ENCODE assay signal across 1 cellular context in the genomic region with DNA sequence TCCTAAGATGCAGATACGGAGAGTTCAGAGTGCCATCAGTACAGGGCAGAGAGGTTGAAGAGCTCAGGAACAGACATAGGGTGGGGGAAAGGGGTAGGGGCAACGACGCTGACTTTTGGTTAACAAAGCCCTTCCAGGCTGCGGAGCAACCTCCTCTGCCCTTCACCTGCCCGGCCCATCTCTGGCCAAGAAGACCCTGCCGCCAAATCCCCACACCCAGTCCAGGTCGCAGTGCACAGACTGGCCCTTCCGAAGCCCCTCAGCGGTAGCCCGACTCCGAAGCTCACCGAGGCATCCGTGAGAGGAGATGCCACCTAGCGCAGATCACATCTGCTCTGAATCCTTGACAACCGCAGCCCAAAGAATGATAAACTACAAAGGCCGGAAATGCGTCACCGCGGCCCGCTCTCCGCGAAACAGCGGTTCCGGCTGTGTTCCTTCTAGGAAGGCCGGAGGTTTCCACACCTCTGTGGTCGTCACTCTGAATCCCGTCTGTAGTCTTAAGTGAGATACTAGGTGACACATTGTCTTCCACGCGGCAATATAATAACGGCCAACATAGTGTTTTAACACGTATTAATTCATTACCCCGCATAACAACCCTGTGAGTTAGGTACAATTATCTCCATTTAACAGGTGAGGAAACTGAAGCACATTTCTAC.
A peak's percentile ranks its signal among the peaks of the same experiment; 100 is the strongest.
TF ChIP-seq lines count a peak whose summit lies in the region.

ZSCAN23 (minus strand) TSS at position 380 of the 662 bp plus-strand sequence. CDS start 7,225 bp downstream, outside the sequence.

TF ChIP-seq in HEK293, 187 proteins besides CTCF, POLR2A, EP300 and RAD21 (continued from another document):
- TF ChIP-seq ZBTB11 (tag by site-specific recombination; conservative IDR thresholded peaks at IDR 0.05; ENCODE audit: low read depth) (peak; percentile 95), SP2 (tag by site-specific recombination; IDR thresholded peaks at IDR 0.05) (peak; percentile 83), ZNF549 (tag by site-specific recombination; IDR thresholded peaks at IDR 0.05) (no peak), GLIS2 (tag by site-specific recombination; IDR thresholded peaks at IDR 0.05) (no peak), SCRT2 (tag by site-specific recombination; IDR thresholded peaks at IDR 0.05) (no peak), ZBTB21 (tag by site-specific recombination; IDR thresholded peaks at IDR 0.05) (peak; percentile 98), SP7 (tag by site-specific recombination; IDR thresholded peaks at IDR 0.05) (peak; percentile 74), ZNF580 (tag by site-specific recombination; IDR thresholded peaks at IDR 0.05) (0 out of 2 replicates have a peak, but pooled peaks have one; percentile 57), ZNF501 (tag by site-specific recombination; IDR thresholded peaks at IDR 0.05) (peak; percentile 76; the same call in 1 of the 2 replicates), TRIM28 (IDR thresholded peaks at IDR 0.05; ENCODE audit: borderline replicate concordance, low read length) (peak; percentile 25; the same call in 1 of the 2 replicates), ZNF350 (tag by site-specific recombination; IDR thresholded peaks at IDR 0.05) (no peak), ZNF707 (tag by site-specific recombination; IDR thresholded peaks at IDR 0.05) (no peak), ZNF561 (tag by site-specific recombination; IDR thresholded peaks at IDR 0.05; ENCODE audit: borderline replicate concordance) (0 out of 2 replicates have a peak, but pooled peaks have one; percentile 39), ZSCAN18 (tag by site-specific recombination; IDR thresholded peaks at IDR 0.05) (no peak), ZXDB (tag by site-specific recombination; IDR thresholded peaks at IDR 0.05) (peak; percentile 68; the same call in 1 of the 2 replicates), ZNF335 (tag by site-specific recombination; conservative IDR thresholded peaks at IDR 0.05) (peak; percentile 65), ZNF140 (tag by site-specific recombination; IDR thresholded peaks at IDR 0.05) (no peak), ZNF664 (tag by site-specific recombination; IDR thresholded peaks at IDR 0.05) (peak; percentile 100), MZF1 (tag by site-specific recombination; IDR thresholded peaks at IDR 0.05; ENCODE audit: borderline replicate concordance) (peak; percentile 72; the same call in 1 of the 2 replicates), ZNF513 (tag by site-specific recombination; IDR thresholded peaks at IDR 0.05) (peak; percentile 16; the same call in 1 of the 2 replicates), ZEB2 (tag by site-specific recombination; IDR thresholded peaks at IDR 0.05) (peak; percentile 62; the same call in 1 of the 2 replicates), OVOL3 (tag by site-specific recombination; IDR thresholded peaks at IDR 0.05) (peak; percentile 34; the same call in 1 of the 2 replicates), KLF8 (tag by site-specific recombination; IDR thresholded peaks at IDR 0.05) (peak; percentile 27; the same call in 1 of the 2 replicates), ZNF610 (tag by site-specific recombination; IDR thresholded peaks at IDR 0.05; ENCODE audit: borderline replicate concordance) (peak; percentile 49; the same call in 1 of the 2 replicates), ZNF292 (tag by site-specific recombination; IDR thresholded peaks at IDR 0.05; ENCODE audit: borderline replicate concordance, low read depth) (no peak), ZNF138 (tag by site-specific recombination; IDR thresholded peaks at IDR 0.05; ENCODE audit: borderline replicate concordance) (no peak), MEIS1 (CRISPR knock-in tag; IDR thresholded peaks at IDR 0.05; ENCODE audit: borderline replicate concordance) (no peak)
- TF ChIP-seq, protein P1, sequence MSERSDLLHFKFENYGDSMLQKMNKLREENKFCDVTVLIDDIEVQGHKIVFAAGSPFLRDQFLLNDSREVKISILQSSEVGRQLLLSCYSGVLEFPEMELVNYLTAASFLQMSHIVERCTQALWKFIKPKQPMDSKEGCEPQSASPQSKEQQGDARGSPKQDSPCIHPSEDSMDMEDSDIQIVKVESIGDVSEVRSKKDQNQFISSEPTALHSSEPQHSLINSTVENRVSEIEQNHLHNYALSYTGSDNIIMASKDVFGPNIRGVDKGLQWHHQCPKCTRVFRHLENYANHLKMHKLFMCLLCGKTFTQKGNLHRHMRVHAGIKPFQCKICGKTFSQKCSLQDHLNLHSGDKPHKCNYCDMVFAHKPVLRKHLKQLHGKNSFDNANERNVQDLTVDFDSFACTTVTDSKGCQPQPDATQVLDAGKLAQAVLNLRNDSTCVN (tag by site-specific recombination; optimal IDR thresholded peaks at IDR 0.05) = peak; percentile 22
- TF ChIP-seq, protein P2, sequence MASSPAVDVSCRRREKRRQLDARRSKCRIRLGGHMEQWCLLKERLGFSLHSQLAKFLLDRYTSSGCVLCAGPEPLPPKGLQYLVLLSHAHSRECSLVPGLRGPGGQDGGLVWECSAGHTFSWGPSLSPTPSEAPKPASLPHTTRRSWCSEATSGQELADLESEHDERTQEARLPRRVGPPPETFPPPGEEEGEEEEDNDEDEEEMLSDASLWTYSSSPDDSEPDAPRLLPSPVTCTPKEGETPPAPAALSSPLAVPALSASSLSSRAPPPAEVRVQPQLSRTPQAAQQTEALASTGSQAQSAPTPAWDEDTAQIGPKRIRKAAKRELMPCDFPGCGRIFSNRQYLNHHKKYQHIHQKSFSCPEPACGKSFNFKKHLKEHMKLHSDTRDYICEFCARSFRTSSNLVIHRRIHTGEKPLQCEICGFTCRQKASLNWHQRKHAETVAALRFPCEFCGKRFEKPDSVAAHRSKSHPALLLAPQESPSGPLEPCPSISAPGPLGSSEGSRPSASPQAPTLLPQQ (tag by site-specific recombination; IDR thresholded peaks at IDR 0.05) = peak; percentile 51; the same call in 1 of the 2 replicates
- TF ChIP-seq, protein P3, sequence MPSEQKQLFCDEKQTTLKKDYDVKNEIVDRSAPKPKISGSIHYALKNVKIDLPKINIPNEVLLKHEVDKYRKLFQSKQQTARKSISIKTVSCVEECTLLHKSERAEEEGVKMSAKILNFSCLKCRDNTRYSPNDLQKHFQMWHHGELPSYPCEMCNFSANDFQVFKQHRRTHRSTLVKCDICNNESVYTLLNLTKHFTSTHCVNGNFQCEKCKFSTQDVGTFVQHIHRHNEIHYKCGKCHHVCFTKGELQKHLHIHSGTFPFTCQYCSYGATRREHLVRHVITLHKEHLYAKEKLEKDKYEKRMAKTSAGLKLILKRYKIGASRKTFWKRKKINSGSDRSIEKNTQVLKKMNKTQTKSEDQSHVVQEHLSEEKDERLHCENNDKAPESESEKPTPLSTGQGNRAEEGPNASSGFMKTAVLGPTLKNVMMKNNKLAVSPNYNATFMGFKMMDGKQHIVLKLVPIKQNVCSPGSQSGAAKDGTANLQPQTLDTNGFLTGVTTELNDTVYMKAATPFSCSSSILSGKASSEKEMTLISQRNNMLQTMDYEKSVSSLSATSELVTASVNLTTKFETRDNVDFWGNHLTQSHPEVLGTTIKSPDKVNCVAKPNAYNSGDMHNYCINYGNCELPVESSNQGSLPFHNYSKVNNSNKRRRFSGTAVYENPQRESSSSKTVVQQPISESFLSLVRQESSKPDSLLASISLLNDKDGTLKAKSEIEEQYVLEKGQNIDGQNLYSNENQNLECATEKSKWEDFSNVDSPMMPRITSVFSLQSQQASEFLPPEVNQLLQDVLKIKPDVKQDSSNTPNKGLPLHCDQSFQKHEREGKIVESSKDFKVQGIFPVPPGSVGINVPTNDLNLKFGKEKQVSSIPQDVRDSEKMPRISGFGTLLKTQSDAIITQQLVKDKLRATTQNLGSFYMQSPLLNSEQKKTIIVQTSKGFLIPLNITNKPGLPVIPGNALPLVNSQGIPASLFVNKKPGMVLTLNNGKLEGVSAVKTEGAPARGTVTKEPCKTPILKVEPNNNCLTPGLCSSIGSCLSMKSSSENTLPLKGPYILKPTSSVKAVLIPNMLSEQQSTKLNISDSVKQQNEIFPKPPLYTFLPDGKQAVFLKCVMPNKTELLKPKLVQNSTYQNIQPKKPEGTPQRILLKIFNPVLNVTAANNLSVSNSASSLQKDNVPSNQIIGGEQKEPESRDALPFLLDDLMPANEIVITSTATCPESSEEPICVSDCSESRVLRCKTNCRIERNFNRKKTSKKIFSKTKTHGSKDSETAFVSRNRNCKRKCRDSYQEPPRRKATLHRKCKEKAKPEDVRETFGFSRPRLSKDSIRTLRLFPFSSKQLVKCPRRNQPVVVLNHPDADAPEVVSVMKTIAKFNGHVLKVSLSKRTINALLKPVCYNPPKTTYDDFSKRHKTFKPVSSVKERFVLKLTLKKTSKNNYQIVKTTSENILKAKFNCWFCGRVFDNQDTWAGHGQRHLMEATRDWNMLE (tag by site-specific recombination; conservative IDR thresholded peaks at IDR 0.05; ENCODE audit: low read depth) = peak; percentile 99
